23 cellular contexts compared by ENCODE assay signal in the genomic region with DNA sequence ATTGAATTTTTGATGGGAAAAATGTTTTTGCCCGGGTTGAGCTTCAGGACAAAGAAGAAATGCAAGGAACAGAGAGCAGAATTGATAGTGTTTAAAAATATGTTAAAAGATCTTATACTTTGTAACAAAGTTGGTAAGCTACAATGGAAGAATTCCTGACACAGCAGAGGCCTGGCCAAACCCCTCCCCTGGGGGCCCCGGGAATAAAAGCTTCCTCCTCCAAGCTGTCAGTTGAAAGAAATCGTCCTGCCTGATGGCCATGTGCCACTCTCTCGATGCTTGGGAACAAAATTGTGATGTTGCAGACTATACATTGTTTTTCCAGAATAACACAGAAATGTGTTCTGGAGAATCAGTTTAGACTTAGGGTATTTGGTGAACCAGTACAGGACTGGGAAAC. TPM values are rescaled to one million over a fixed set of nuclear protein-coding genes. Genes with fewer than 3 reads are reported as not detected.
A peak's percentile ranks its signal among the peaks of the same experiment; 100 is the strongest.
DNase-seq lines count a peak whose midpoint lies in the region; ATAC-seq, FAIRE-seq and TF ChIP-seq lines count a peak whose summit lies in the region.
"Had no signal": no experiment of that assay in that cellular context is flagged by ENCODE, and none has a peak within 500 bp of the region (broad histone marks: within the 10 kb centered on the region; RNA-seq: fewer than 3 reads in every experiment).

No MANE protein-coding gene starts in this region.

- TF ChIP-seq POLR2A in testis (IDR thresholded peaks at IDR 0.05): no peak

- H4K8ac ChIP-seq in trophoblast cell (ENCODE audit: low read depth, low read length): no peak overlapping the region

- H3K4ac ChIP-seq in trophoblast cell (ENCODE audit: low read depth, low read length): no peak overlapping the region

- H2BK120ac ChIP-seq in trophoblast cell (ENCODE audit: insufficient read depth, low read length, poor library complexity): no peak overlapping the region

- H2BK12ac ChIP-seq in trophoblast cell (ENCODE audit: low read length): no peak overlapping the region

- peaks cover 20% of the 10 kb centered on the region for H3K4me1 ChIP-seq in adipocyte (ENCODE audit: control insufficient read depth, insufficient read depth, low read length)
- H3K4me1 ChIP-seq in testis: peaks cover 11% of the 10 kb centered on the region
- no peaks in the 10 kb centered on the region for H3K4me1 ChIP-seq in trophoblast cell (ENCODE audit: control insufficient read depth in 1 of 2, insufficient read depth in 2 of 2, low read length in 2 of 2)

- no peak overlapping the region for H3K27ac Mint-ChIP-seq in glutamatergic neuron (ENCODE audit: unreplicated experiment)
- H3K27ac Mint-ChIP-seq: CD4-positive, alpha-beta T cell had no signal

- peak overlapping the region; percentile 52 for H3K9ac ChIP-seq in adipocyte (ENCODE audit: low read length)
- H3K9ac ChIP-seq in trophoblast cell (ENCODE audit: low read length): no peak overlapping the region
- H3K9ac ChIP-seq: BLaER1 treated with 17β-estradiol and CSF1 and Interleukin-3, amounts not matched to agents 10 nM and 100 nM had no signal

- no peaks in the 10 kb centered on the region for H3K9me3 Mint-ChIP-seq in glutamatergic neuron (ENCODE audit: unreplicated experiment)
- H3K9me3 Mint-ChIP-seq: CD4-positive, alpha-beta T cell had no signal

- no peak overlapping the region for H2AK5ac ChIP-seq in trophoblast cell (ENCODE audit: low read length)

- TF ChIP-seq CTCF in glutamatergic neuron (IDR thresholded peaks at IDR 0.05; ENCODE audit: partially characterized antibody, unreplicated experiment) (no peak), testis (IDR thresholded peaks at IDR 0.05) (no peak)

- no peak overlapping the region for H4K12ac ChIP-seq in trophoblast cell (ENCODE audit: low read depth, low read length)

- H3K18ac ChIP-seq in trophoblast cell (ENCODE audit: low read length): no peak overlapping the region

- H3K36me3 ChIP-seq in adipocyte (ENCODE audit: control insufficient read depth, insufficient read depth, low read length, severe bottlenecking): no peaks in the 10 kb centered on the region
- H3K36me3 ChIP-seq in testis (ENCODE audit: low read depth, missing control alignments): no peaks in the 10 kb centered on the region
- no peaks in the 10 kb centered on the region for H3K36me3 ChIP-seq in trophoblast cell (ENCODE audit: control insufficient read depth in 1 of 2, insufficient read depth in 2 of 2, low read length in 2 of 2)
- H3K36me3 ChIP-seq: BLaER1 treated with 17β-estradiol and CSF1 and Interleukin-3, amounts not matched to agents 10 nM and 100 nM had no signal

- peak; percentile 42 for ATAC-seq in left lobe of liver
- ATAC-seq: A549, K562, PC-3 had no signal

- no peak overlapping the region for H4K91ac ChIP-seq in trophoblast cell (ENCODE audit: low read depth, low read length)

- H3K79me2 ChIP-seq in trophoblast cell (ENCODE audit: control insufficient read depth, insufficient read depth, low read length, poor library complexity): no peaks in the 10 kb centered on the region

- H3K4me2 ChIP-seq in trophoblast cell (ENCODE audit: low read length): no peak overlapping the region
- H3K4me2 ChIP-seq: A549 had no signal

- no peak overlapping the region for H3K4me3 Mint-ChIP-seq in glutamatergic neuron (ENCODE audit: unreplicated experiment)
- H3K4me3 Mint-ChIP-seq: CD4-positive, alpha-beta T cell had no signal

- no peak overlapping the region for H2AFZ ChIP-seq in trophoblast cell (ENCODE audit: insufficient read depth, low read length, poor library complexity)

- 22 to 36% methylated on average over 4 of the region's 4 CpGs for WGBS in testis, 2 donors
- no CpG with 5 or more reads among the region's 4 CpGs for WGBS in trophoblast cell (ENCODE audit: extremely low coverage, insufficient coverage, insufficient read length)

- H3K4me3 ChIP-seq in adipocyte (ENCODE audit: low read length) (no peak overlapping the region), testis (no peak overlapping the region), trophoblast cell (ENCODE audit: low read depth, low read length) (no peak overlapping the region)
- H3K4me3 ChIP-seq: A549; BLaER1 treated with 17β-estradiol and CSF1 and Interleukin-3, amounts not matched to agents 10 nM and 100 nM; K562 had no signal

- peaks cover 7% of the 10 kb centered on the region for H3K4me1 Mint-ChIP-seq in glutamatergic neuron (ENCODE audit: low read depth, unreplicated experiment)

- H3K79me1 ChIP-seq in trophoblast cell (ENCODE audit: low read length): no peaks in the 10 kb centered on the region

- H3K36me3 Mint-ChIP-seq in glutamatergic neuron (ENCODE audit: unreplicated experiment): peaks cover 5% of the 10 kb centered on the region

- intact Hi-C loops in testis (cut with DNase I; ENCODE audit: low total_unique reads): no loop called here

- H3K27me3 Mint-ChIP-seq in glutamatergic neuron (ENCODE audit: unreplicated experiment): peaks cover 3% of the 10 kb centered on the region

- DNase-seq in adipocyte (ENCODE audit: low read depth): no peak
- DNase-seq in glutamatergic neuron: peak; percentile 29
- DNase-seq in left lobe of liver (ENCODE audit: low spot score): peak; percentile 63
- DNase-seq in testis: peak; percentile 87
- DNase-seq in GM19239 (ENCODE audit: insufficient read length, low spot score): no peak
- DNase-seq in activated T-cell treated with anti-CD3 and anti-CD28 coated beads, Interleukin-2, amount 50 U/mL, for 48 hours: no peak
- no peak for DNase-seq in trophoblast cell
- DNase-seq: AML-193; CD4-positive, alpha-beta T cell; Kasumi-1; NCI-H1105; NCI-H1436 treated with DMSO at 0.1 percent for 48 hours; NCI-H187 treated with DMSO at 0.1 percent for 48 hours; NCI-H446; NCI-H524 treated with DMSO at 0.1 percent for 48 hours; NCI-H82; NK-92 treated with Interleukin-12 subunit alpha and Interleukin-12 subunit beta, amount 100 ng/mL, for 24 hours; PC-3 had no signal

- H3K23ac ChIP-seq in trophoblast cell (ENCODE audit: low read length): no peak overlapping the region

- H3K9me3 ChIP-seq in adipocyte (ENCODE audit: control insufficient read depth, low read length): peaks cover 10% of the 10 kb centered on the region
- H3K9me3 ChIP-seq in testis: no peaks in the 10 kb centered on the region
- H3K9me3 ChIP-seq in trophoblast cell (ENCODE audit: insufficient read depth, low read depth, low read length): peaks cover 2% of the 10 kb centered on the region
- H3K9me3 ChIP-seq: A549 had no signal

- H3K14ac ChIP-seq in trophoblast cell (ENCODE audit: low read length): no peak overlapping the region

- H3K27me3 ChIP-seq in adipocyte (replicated peaks; ENCODE audit: control insufficient read depth, insufficient read depth, low read length): no peaks in the 10 kb centered on the region
- no peaks in the 10 kb centered on the region for H3K27me3 ChIP-seq in testis
- H3K27me3 ChIP-seq in trophoblast cell (ENCODE audit: insufficient read depth, low read length): no peaks in the 10 kb centered on the region
- H3K27me3 ChIP-seq: BLaER1 treated with 17β-estradiol and CSF1 and Interleukin-3, amounts not matched to agents 10 nM and 100 nM had no signal

- no peak overlapping the region for H2BK5ac ChIP-seq in trophoblast cell (ENCODE audit: low read depth, low read length, poor library complexity)

- H3K27ac ChIP-seq in testis: peak overlapping the region; percentile 13 to 59
- H3K27ac ChIP-seq in trophoblast cell (ENCODE audit: low read depth, low read length): no peak overlapping the region
- H3K27ac ChIP-seq: A549; BLaER1 treated with 17β-estradiol and CSF1 and Interleukin-3, amounts not matched to agents 10 nM and 100 nM had no signal

- no peak for FAIRE-seq in GM19239 (lab: Jason Lieb, UNC)
- FAIRE-seq: A549, D721Med, H54, K562 had no signal

RNA-seq across cellular contexts. Expression of a gene that starts 14.2 kb away (rescaled TPM):
- total RNA-seq in glutamatergic neuron (ENCODE audit: unreplicated experiment) (11.0 TPM), left lobe of liver (3.5 TPM), testis (10 to 100 TPM; 48.1 to 67.0 TPM)
- 43.8 TPM for polyA plus RNA-seq in testis (ENCODE audit: insufficient read depth, low read depth, low replicate concordance)
- 0.37 and 0.42 TPM in 2 replicates for polyA plus RNA-seq in trophoblast cell (2013)
- total RNA-seq: K562 had no signal
- polyA plus RNA-seq: K562 had no signal

Comparison
In these comparisons a context has a peak if more than half of its experiments do, and no peak if none do; other contexts are left out.
1. DNase-seq: peak in glutamatergic neuron (single experiment), left lobe of liver (single experiment) and testis (single experiment); none in adipocyte (single experiment), GM19239 (single experiment), activated T-cell treated with anti-CD3 and anti-CD28 coated beads, Interleukin-2, amount 50 U/mL, for 48 hours (0 of 2) and trophoblast cell (0 of 2).